Comparison of ENCODE assay signal across 1 cellular context in the genomic region with DNA sequence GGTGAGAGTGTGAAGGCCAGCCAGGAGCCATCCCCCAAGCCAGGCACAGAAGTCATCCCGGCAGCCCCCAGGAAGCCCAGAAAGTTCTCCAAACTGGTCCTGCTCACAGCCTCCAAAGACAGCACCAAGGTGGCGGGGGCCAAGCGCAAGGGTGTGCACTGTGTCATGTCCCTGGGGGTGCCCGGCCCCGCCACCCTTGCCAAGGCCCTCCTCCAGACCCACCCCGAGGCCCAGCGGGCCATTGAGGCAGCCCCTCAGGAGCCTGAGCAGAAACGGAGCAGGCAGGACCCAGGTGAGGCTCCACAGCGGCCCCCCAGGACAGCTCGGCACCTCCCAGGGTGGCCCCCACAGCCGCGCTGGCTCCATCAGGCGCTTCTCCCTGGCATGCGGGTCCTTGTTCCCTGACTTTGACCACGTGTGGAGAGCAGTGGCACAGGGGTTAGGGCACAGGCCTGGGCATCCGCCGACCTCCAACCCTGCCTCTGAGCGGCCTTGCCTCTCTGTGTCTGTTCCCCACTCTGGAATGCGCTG.
TF ChIP-seq lines count a peak whose summit lies in the region.

No MANE protein-coding gene starts in this region.

TF ChIP-seq in HepG2, 621 proteins besides CTCF, POLR2A, EP300 and RAD21:
- TF ChIP-seq SP2 (CRISPR knock-in tag; IDR thresholded peaks at IDR 0.05), result no peak
- peak; percentile 23 for TF ChIP-seq AGO2 (optimal IDR thresholded peaks at IDR 0.05; ENCODE audit: low read depth, low read length)
